ENCODE assay signal across 9 cellular contexts in the genomic region with DNA sequence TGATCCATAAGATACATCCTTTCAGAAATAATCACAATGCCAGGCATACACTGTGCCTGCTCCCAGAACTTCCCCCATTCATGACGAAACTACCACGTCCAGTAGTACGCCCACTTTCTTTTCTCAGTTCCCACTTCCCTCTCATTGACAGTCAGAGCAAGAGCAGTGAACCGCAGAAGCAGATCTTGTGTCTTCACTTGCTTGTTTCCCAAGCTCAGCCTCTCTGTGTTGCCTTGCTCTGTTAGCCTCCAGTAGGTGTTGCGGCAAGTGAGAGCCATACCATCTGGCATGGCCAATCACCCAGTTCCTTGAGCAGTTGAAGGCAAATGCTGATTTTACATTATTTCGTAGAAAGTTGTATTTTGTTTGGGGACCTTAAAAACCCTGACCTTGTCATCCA. TPM values are rescaled to one million over a fixed set of nuclear protein-coding genes. Genes with fewer than 3 reads are reported as not detected.
A peak's percentile ranks its signal among the peaks of the same experiment; 100 is the strongest.
DNase-seq lines count a peak whose midpoint lies in the region; ATAC-seq, FAIRE-seq and TF ChIP-seq lines count a peak whose summit lies in the region.
"Had no signal": no experiment of that assay in that cellular context is flagged by ENCODE, and none has a peak within 500 bp of the region (broad histone marks: within the 10 kb centered on the region; RNA-seq: fewer than 3 reads in every experiment).

No MANE protein-coding gene starts in this region.

- CTCF ChIA-PET in CD8-positive, alpha-beta memory T cell (lab: Charles Lee), result interaction anchor here (5.7 kb wide), 1 partner anchor 10 kb away, joined by 46 read pairs; the partner anchor contains the start of gene UST

- H2AFZ ChIP-seq in hepatocyte, result no peak overlapping the region

- peaks cover 48% of the 10 kb centered on the region for H3K79me2 ChIP-seq in hepatocyte

- ATAC-seq in GM19351 (IDR thresholded peaks at IDR 0.05; ENCODE audit: unreplicated experiment) (peak; percentile 65), HG03175 (IDR thresholded peaks at IDR 0.05; ENCODE audit: unreplicated experiment) (peak; percentile 76), mucosa of descending colon (peak; percentile 73)

- H3K4me3 Mint-ChIP-seq in CD8-positive, alpha-beta memory T cell, result peak overlapping the region; percentile 22 to 82 (median 67)
- H3K4me3 Mint-ChIP-seq: nephron had no signal

- POLR2A ChIA-PET in CD8-positive, alpha-beta memory T cell (lab: Charles Lee), result interaction anchor here (4.2 kb wide), 1 partner anchor 10 kb away, joined by 39 read pairs; the partner anchor contains the start of gene UST

- H4K20me1 ChIP-seq in hepatocyte (ENCODE audit: insufficient read depth, poor library complexity, severe bottlenecking), result no peaks in the 10 kb centered on the region

- peak overlapping the region; percentile 58 to 90 (median 81) for H3K27ac Mint-ChIP-seq in CD8-positive, alpha-beta memory T cell

- no peak for FAIRE-seq in HTR-8/SVneo (lab: Jason Lieb, UNC)

- peak in 3 of 5 donors; percentile 11 to 53 (median 49) for DNase-seq in CD8-positive, alpha-beta memory T cell
- peak; percentile 33 to 54 for DNase-seq in activated CD4-positive, alpha-beta T cell treated with anti-CD3 and anti-CD28 coated beads, Interleukin-2, amount 50 U/mL, for 48 hours
- DNase-seq in mucosa of descending colon (peak in 1 of 3 donors; percentile 45), hepatocyte (ENCODE audit: low spot score) (no peak), HTR-8/SVneo (ENCODE audit: insufficient read length, low spot score) (no peak), DMS79 treated with DMSO at 0.1 percent for 48 hours (lab: John Stamatoyannopoulos, UW) (no peak)

- H3K36me3 Mint-ChIP-seq in CD8-positive, alpha-beta memory T cell, result no peaks in the 10 kb centered on the region

- H3K27me3 Mint-ChIP-seq in CD8-positive, alpha-beta memory T cell, result peaks cover 0 to 3% of the 10 kb centered on the region in 2 donors

- H3K4me1 Mint-ChIP-seq in CD8-positive, alpha-beta memory T cell, result peaks cover 57 to 80% (median 71%) of the 10 kb centered on the region in 3 donors

- no peak overlapping the region for H3K4me2 ChIP-seq in hepatocyte

- peaks cover 34% of the 10 kb centered on the region for H3K4me1 ChIP-seq in CD8-positive, alpha-beta memory T cell (ENCODE audit: insufficient read depth, low read length)
- H3K4me1 ChIP-seq in mucosa of descending colon (ENCODE audit: low read depth) (no peaks in the 10 kb centered on the region), hepatocyte (ENCODE audit: insufficient read depth) (peaks cover 9% of the 10 kb centered on the region)

- no peaks in the 10 kb centered on the region for H3K27me3 ChIP-seq in CD8-positive, alpha-beta memory T cell (ENCODE audit: insufficient read depth, low read length, poor library complexity, severe bottlenecking)
- no peaks in the 10 kb centered on the region for H3K27me3 ChIP-seq in hepatocyte

- H3K9me3 ChIP-seq in CD8-positive, alpha-beta memory T cell (ENCODE audit: low read length), result no peaks in the 10 kb centered on the region
- H3K9me3 ChIP-seq in mucosa of descending colon (no peaks in the 10 kb centered on the region), hepatocyte (ENCODE audit: low read depth) (no peaks in the 10 kb centered on the region)

- WGBS in hepatocyte (ENCODE audit: low lambda C conversion rate, missing lambda C conversion rate), result 97% methylated on average over 6 of the region's 6 CpGs

- H3K9me3 Mint-ChIP-seq in CD8-positive, alpha-beta memory T cell, result no peaks in the 10 kb centered on the region
- H3K9me3 Mint-ChIP-seq: nephron had no signal

- H3K9me2 ChIP-seq in hepatocyte (replicated peaks; ENCODE audit: insufficient read depth), result no peaks in the 10 kb centered on the region

- intact Hi-C loops in mucosa of descending colon (cut with DNase I, micrococcal nuclease), result no loop called here

- TF ChIP-seq CTCF in mucosa of descending colon (IDR thresholded peaks at IDR 0.05), result no peak
- TF ChIP-seq CTCF in hepatocyte (IDR thresholded peaks at IDR 0.05; ENCODE audit: poor library complexity), result no peak

- H3K4me3 ChIP-seq in CD8-positive, alpha-beta memory T cell (ENCODE audit: low read length), result no peak overlapping the region
- H3K4me3 ChIP-seq in mucosa of descending colon (no peak overlapping the region), hepatocyte (no peak overlapping the region)

- no peaks in the 10 kb centered on the region for H3K36me3 ChIP-seq in CD8-positive, alpha-beta memory T cell (ENCODE audit: insufficient read depth, low read length)
- H3K36me3 ChIP-seq in mucosa of descending colon (ENCODE audit: low read depth) (no peaks in the 10 kb centered on the region), hepatocyte (replicated peaks; ENCODE audit: insufficient read depth, low read depth) (no peaks in the 10 kb centered on the region)

- no peak overlapping the region for H3K27ac ChIP-seq in CD8-positive, alpha-beta memory T cell (ENCODE audit: low read depth, low read length)
- H3K27ac ChIP-seq in hepatocyte, result no peak overlapping the region

RNA-seq across cellular contexts. Expression of gene UST, which starts 11.7 kb away (rescaled TPM):
- 1 to 10 TPM; 6.4 to 7.8 TPM for total RNA-seq in CD8-positive, alpha-beta memory T cell
- polyA plus RNA-seq in CD8-positive, alpha-beta memory T cell, result 2.4 TPM
- total RNA-seq in mucosa of descending colon (10 to 100 TPM in 1 of 3 donors, 1 to 10 TPM in 2; 1.1 to 16.2 (median 2.1) TPM), hepatocyte (11.7 and 13.4 TPM in 2 replicates)
- 7.0 and 8.0 TPM in 2 replicates for polyA plus RNA-seq in hepatocyte

Comparison
In these comparisons a context has a peak if more than half of its experiments do, and no peak if none do; other contexts are left out.
1. DNase-seq: peak in CD8-positive, alpha-beta memory T cell (3 of 5) and activated CD4-positive, alpha-beta T cell treated with anti-CD3 and anti-CD28 coated beads, Interleukin-2, amount 50 U/mL, for 48 hours (2 of 2); none in hepatocyte (single experiment), HTR-8/SVneo (single experiment) and DMS79 treated with DMSO at 0.1 percent for 48 hours (single experiment).
2. Peak in every context shown above with its lines, with median percentiles within 50 percentile points of each other: ATAC-seq.